8 cellular contexts compared by ENCODE assay signal in genomic region chr20:25148181-25148981, GRCh38. TPM values are rescaled to one million over a fixed set of nuclear protein-coding genes. Genes with fewer than 3 reads are reported as not detected.
A peak's percentile ranks its signal among the peaks of the same experiment; 100 is the strongest.
DNase-seq lines count a peak whose midpoint lies in the region; ATAC-seq, FAIRE-seq and TF ChIP-seq lines count a peak whose summit lies in the region.

No MANE protein-coding gene starts in this region.

- no peaks in the 10 kb centered on the region for H3K9me3 Mint-ChIP-seq in WTC11

- no peak overlapping the region for H3K27ac ChIP-seq in BLaER1

- TF ChIP-seq CTCF in WTC11 (IDR thresholded peaks at IDR 0.05) (no peak), bronchial epithelial cell (IDR thresholded peaks at IDR 0.05; ENCODE audit: insufficient read depth, low read length, severe bottlenecking) (no peak), GM10266 (IDR thresholded peaks at IDR 0.05; ENCODE audit: control insufficient read depth, insufficient read depth, low read depth, missing control alignments) (no peak)

- POLR2A ChIA-PET in WTC11 (lab: Charles Lee): no interaction called here

- H3K4me1 ChIP-seq in BLaER1: peaks cover 23% of the 10 kb centered on the region

- H3K4me1 Mint-ChIP-seq in WTC11: peaks cover 5% of the 10 kb centered on the region

- peaks cover 12% of the 10 kb centered on the region for H3K27me3 ChIP-seq in BLaER1
- H3K27me3 ChIP-seq in bronchial epithelial cell (ENCODE audit: control insufficient read depth, insufficient read depth, low read length): peaks cover 7% of the 10 kb centered on the region

- no peaks in the 10 kb centered on the region for H3K9me3 ChIP-seq in BLaER1

- ATAC-seq in WTC11 (peak; percentile 63), left lobe of liver (peak; percentile 25), GM19452 (IDR thresholded peaks at IDR 0.05; ENCODE audit: unreplicated experiment) (no peak)

- no peaks in the 10 kb centered on the region for H3K36me3 Mint-ChIP-seq in WTC11

- H3K4me3 ChIP-seq in BLaER1 (peak overlapping the region; percentile 49; the same call in 1 of the 2 replicates), bronchial epithelial cell (ENCODE audit: low read depth, low read length) (peak overlapping the region; percentile 19)

- H3K36me3 ChIP-seq in BLaER1 (no peaks in the 10 kb centered on the region), bronchial epithelial cell (ENCODE audit: control insufficient read depth, insufficient read depth, low read length) (no peaks in the 10 kb centered on the region)

- peak; percentile 58 for DNase-seq in WTC11 (ENCODE audit: low spot score)
- peak; percentile 12 for DNase-seq in bronchial epithelial cell (ENCODE audit: low read depth)
- DNase-seq in left lobe of liver (ENCODE audit: low spot score): no peak
- DNase-seq in stimulated activated CD4-positive, alpha-beta T cell treated with anti-CD3 and anti-CD28 coated beads, Interleukin-4, amount 100 ng/mL, for 48 hours (ENCODE audit: low read depth in 2 of 2): peak; percentile 30 to 47
- no peak for DNase-seq in NCI-H1048 (lab: John Stamatoyannopoulos, UW)
- DNase-seq in GM10266 (ENCODE audit: extremely low spot score): no peak

- 0 out of 2 replicates have a peak overlapping the region, but pooled peaks have one; percentile 6 for H3K9ac ChIP-seq in BLaER1

- peaks cover 37% of the 10 kb centered on the region for H3K27me3 Mint-ChIP-seq in WTC11 (ENCODE audit: low read depth)

- H4K20me1 ChIP-seq in BLaER1: no peaks in the 10 kb centered on the region

- H3K27ac Mint-ChIP-seq in WTC11: no peak overlapping the region

- H3K4me3 Mint-ChIP-seq in WTC11: peak overlapping the region; percentile 67

- H3K4me2 ChIP-seq in BLaER1: peak overlapping the region; percentile 73

- FAIRE-seq in bronchial epithelial cell (lab: Jason Lieb, UNC): no peak

- CTCF ChIA-PET in WTC11 (lab: Charles Lee): interaction anchor here (1.0 to 2.2 kb wide), 6 partner anchors 10 to 218 kb away, joined by 3 to 6 read pairs (median 4); partner anchors contain the start of gene PYGB

TF ChIP-seq in WTC11, 78 proteins besides CTCF, POLR2A, EP300 and RAD21 (continues in another document):
- TF ChIP-seq ZNF512 (CRISPR knock-in tag; IDR thresholded peaks at IDR 0.05; ENCODE audit: borderline replicate concordance) (no peak), E2F5 (CRISPR knock-in tag; IDR thresholded peaks at IDR 0.05) (peak; percentile 86; the same call in 1 of the 2 replicates), TEAD1 (CRISPR knock-in tag; IDR thresholded peaks at IDR 0.05) (0 out of 2 replicates have a peak, but pooled peaks have one; percentile 29), MYBL2 (CRISPR knock-in tag; IDR thresholded peaks at IDR 0.05) (peak; percentile 63; the same call in 1 of the 2 replicates), HMGA2 (CRISPR knock-in tag; IDR thresholded peaks at IDR 0.05) (no peak), NFYB (CRISPR knock-in tag; conservative IDR thresholded peaks at IDR 0.05; ENCODE audit: low read depth) (no peak), STAT6 (CRISPR knock-in tag; conservative IDR thresholded peaks at IDR 0.05; ENCODE audit: low read depth) (no peak), CREM (CRISPR knock-in tag; IDR thresholded peaks at IDR 0.05) (peak; percentile 67; the same call in 1 of the 2 replicates), FOXP4 (CRISPR knock-in tag; IDR thresholded peaks at IDR 0.05) (peak; percentile 77), E2F1 (CRISPR knock-in tag; IDR thresholded peaks at IDR 0.05) (peak; percentile 34; the same call in 1 of the 2 replicates), USF1 (CRISPR knock-in tag; IDR thresholded peaks at IDR 0.05) (peak; percentile 72; the same call in 1 of the 2 replicates), USF2 (CRISPR knock-in tag; IDR thresholded peaks at IDR 0.05) (peak; percentile 48; the same call in 1 of the 2 replicates), SOX15 (CRISPR knock-in tag; IDR thresholded peaks at IDR 0.05) (no peak), IRF1 (CRISPR knock-in tag; IDR thresholded peaks at IDR 0.05) (no peak)

RNA-seq across cellular contexts. Expression of gene ENTPD6, which starts 47.1 kb away (rescaled TPM):
- total RNA-seq in WTC11 (2021) (41.1 to 56.9 TPM (median 47.4 TPM) in 3 replicates), bronchial epithelial cell (97.8 and 117 TPM in 2 replicates), left lobe of liver (33.4 TPM)

Comparison
In these comparisons a context has a peak if more than half of its experiments do, and no peak if none do; other contexts are left out.
1. DNase-seq: peak in WTC11 (single experiment), bronchial epithelial cell (single experiment) and stimulated activated CD4-positive, alpha-beta T cell treated with anti-CD3 and anti-CD28 coated beads, Interleukin-4, amount 100 ng/mL, for 48 hours (2 of 2); none in left lobe of liver (single experiment), NCI-H1048 (single experiment) and GM10266 (single experiment).